Comparison of ENCODE assay signal across 8 cellular contexts in genomic region chr11:6443269-6444003, GRCh38. TPM values are rescaled to one million over a fixed set of nuclear protein-coding genes. Genes with fewer than 3 reads are reported as not detected.
DNase-seq lines count a peak whose midpoint lies in the region; ATAC-seq lines count a peak whose summit lies in the region.

No MANE protein-coding gene starts in this region.

- DNase-seq in SIG-M5 treated with dmso at 0.1 percent for 504 hours (lab: John Stamatoyannopoulos, UW; ENCODE audit: unreplicated experiment) (peak; percentile 32), SIG-M5 (lab: John Stamatoyannopoulos, UW) (no peak), NCI-H748 (lab: John Stamatoyannopoulos, UW; ENCODE audit: unreplicated experiment) (peak; percentile 50), epidermal melanocyte (ENCODE audit: insufficient read length, low spot score) (peak; percentile 77)
- peak; percentile 69 for DNase-seq in activated CD8-positive, alpha-beta T cell treated with anti-CD3 and anti-CD28 coated beads, Interleukin-2, amount 10 ng/mL, durations not matched to agents 7 days and 5 days
- peak; percentile 28 to 67 (median 53) for DNase-seq in naive thymus-derived CD4-positive, alpha-beta T cell
- peak; percentile 39 for DNase-seq in stimulated activated naive CD4-positive, alpha-beta T cell treated with Interleukin-2 at 50 U/mL for 16 hours (lab: John Stamatoyannopoulos, UW)

- H3K4me3 Mint-ChIP-seq in activated CD8-positive, alpha-beta T cell treated with anti-CD3 and anti-CD28 coated beads, Interleukin-2, amount 10 ng/mL, durations not matched to agents 7 days and 5 days, result no peak overlapping the region
- H3K4me3 Mint-ChIP-seq in naive thymus-derived CD4-positive, alpha-beta T cell, result no peak overlapping the region

- peak; percentile 51 for ATAC-seq in HG02840 (IDR thresholded peaks at IDR 0.05; ENCODE audit: low FRiP score, unreplicated experiment)
- ATAC-seq in activated CD8-positive, alpha-beta T cell treated with anti-CD3 and anti-CD28 coated beads, Interleukin-2, amount 10 ng/mL, durations not matched to agents 7 days and 5 days, result peak; percentile 89
- ATAC-seq in naive thymus-derived CD4-positive, alpha-beta T cell, result peak; percentile 87

- H3K36me3 Mint-ChIP-seq in activated CD8-positive, alpha-beta T cell treated with anti-CD3 and anti-CD28 coated beads, Interleukin-2, amount 10 ng/mL, durations not matched to agents 7 days and 5 days (ENCODE audit: low read depth), result no peaks in the 10 kb centered on the region
- H3K36me3 Mint-ChIP-seq in naive thymus-derived CD4-positive, alpha-beta T cell, result no peaks in the 10 kb centered on the region

- CTCF ChIA-PET in activated CD8-positive, alpha-beta T cell treated with anti-CD3 and anti-CD28 coated beads, Interleukin-2, amount 10 ng/mL, durations not matched to agents 7 days and 5 days (lab: Charles Lee), result interaction anchor here (0.6 to 14.8 kb wide), 50 partner anchors 8 to 299 kb away, joined by 3 to 657 read pairs (median 6); partner anchors contain the start of genes APBB1, ARFIP2, SMPD1 and TIMM10B
- CTCF ChIA-PET in naive thymus-derived CD4-positive, alpha-beta T cell (lab: Charles Lee), result interaction anchor here (0.6 to 13.9 kb wide), 21 partner anchors 9 to 339 kb away, joined by 3 to 573 read pairs (median 6); partner anchors contain the start of genes APBB1 and SMPD1

- intact Hi-C loops in naive thymus-derived CD4-positive, alpha-beta T cell (cut with micrococcal nuclease), result loop anchor here (1.0 to 5.0 kb wide), 10 partner anchors 24 to 191 kb away; partner anchors contain the start of genes SMPD1 (in 2 of the 2), APBB1 (in 1 of the 2), ARFIP2 (in 1 of the 2) and TIMM10B (in 1 of the 2)

- no peak overlapping the region for H3K4me3 ChIP-seq in naive thymus-derived CD4-positive, alpha-beta T cell (ENCODE audit: low read length)

- POLR2A ChIA-PET in activated CD8-positive, alpha-beta T cell treated with anti-CD3 and anti-CD28 coated beads, Interleukin-2, amount 10 ng/mL, durations not matched to agents 7 days and 5 days (lab: Charles Lee), result interaction anchor here (0.8 to 2.2 kb wide), 2 partner anchors 62 to 65 kb away, joined by 4 to 12 read pairs; no protein-coding TSS in a partner anchor
- POLR2A ChIA-PET in naive thymus-derived CD4-positive, alpha-beta T cell (lab: Charles Lee), result interaction anchor here (0.6 to 6.1 kb wide), 10 partner anchors 23 to 65 kb away, joined by 3 to 73 read pairs (median 4); partner anchors contain the start of genes APBB1 and SMPD1

- H3K27ac ChIP-seq in naive thymus-derived CD4-positive, alpha-beta T cell (ENCODE audit: low read depth, low read length), result no peak overlapping the region

- H3K27me3 ChIP-seq in naive thymus-derived CD4-positive, alpha-beta T cell (ENCODE audit: control insufficient read depth in 2 of 2, insufficient read depth in 2 of 2, low read length in 2 of 2), result no peaks in the 10 kb centered on the region

- H3K4me1 ChIP-seq in naive thymus-derived CD4-positive, alpha-beta T cell (ENCODE audit: control insufficient read depth in 2 of 2, insufficient read depth in 2 of 2, low read length in 2 of 2), result peaks cover 12 to 19% of the 10 kb centered on the region in 2 donors

- H3K27me3 Mint-ChIP-seq in activated CD8-positive, alpha-beta T cell treated with anti-CD3 and anti-CD28 coated beads, Interleukin-2, amount 10 ng/mL, durations not matched to agents 7 days and 5 days (ENCODE audit: low read depth), result peaks cover 12% of the 10 kb centered on the region
- H3K27me3 Mint-ChIP-seq in naive thymus-derived CD4-positive, alpha-beta T cell, result peaks cover 0 to 12% (median 0%) of the 10 kb centered on the region in 5 donors

- no peaks in the 10 kb centered on the region for H3K9me3 ChIP-seq in naive thymus-derived CD4-positive, alpha-beta T cell (ENCODE audit: control insufficient read depth in 2 of 3, low read length in 3 of 3)

- H3K9me3 Mint-ChIP-seq in activated CD8-positive, alpha-beta T cell treated with anti-CD3 and anti-CD28 coated beads, Interleukin-2, amount 10 ng/mL, durations not matched to agents 7 days and 5 days (ENCODE audit: insufficient read depth), result no peaks in the 10 kb centered on the region
- no peaks in the 10 kb centered on the region for H3K9me3 Mint-ChIP-seq in naive thymus-derived CD4-positive, alpha-beta T cell

- no peak overlapping the region for H3K27ac Mint-ChIP-seq in activated CD8-positive, alpha-beta T cell treated with anti-CD3 and anti-CD28 coated beads, Interleukin-2, amount 10 ng/mL, durations not matched to agents 7 days and 5 days
- no peak overlapping the region for H3K27ac Mint-ChIP-seq in naive thymus-derived CD4-positive, alpha-beta T cell

- no peaks in the 10 kb centered on the region for H3K36me3 ChIP-seq in naive thymus-derived CD4-positive, alpha-beta T cell (ENCODE audit: control insufficient read depth in 2 of 3, insufficient read depth in 3 of 3, low read length in 3 of 3)

- no peaks in the 10 kb centered on the region for H3K4me1 Mint-ChIP-seq in activated CD8-positive, alpha-beta T cell treated with anti-CD3 and anti-CD28 coated beads, Interleukin-2, amount 10 ng/mL, durations not matched to agents 7 days and 5 days (ENCODE audit: low read depth)
- H3K4me1 Mint-ChIP-seq in naive thymus-derived CD4-positive, alpha-beta T cell, result peaks cover 0 to 5% (median 0%) of the 10 kb centered on the region in 7 donors

RNA-seq across cellular contexts. Expression of gene HPX, which starts 2.6 kb away (rescaled TPM):
- total RNA-seq in activated CD8-positive, alpha-beta T cell treated with anti-CD3 and anti-CD28 coated beads, Interleukin-2, amount 10 ng/mL, durations not matched to agents 7 days and 5 days, result not detected
- total RNA-seq in naive thymus-derived CD4-positive, alpha-beta T cell, result 1 to 10 TPM in 4 of 5 experiments, under 1 TPM in 1; 0.56 to 7.0 (median 1.7) TPM
- not detected for polyA plus RNA-seq in naive thymus-derived CD4-positive, alpha-beta T cell

RNA-seq across cellular contexts. Expression of gene APBB1, which starts 24.5 kb away (rescaled TPM):
- 10 to 100 TPM; 51.7 to 52.4 TPM for total RNA-seq in activated CD8-positive, alpha-beta T cell treated with anti-CD3 and anti-CD28 coated beads, Interleukin-2, amount 10 ng/mL, durations not matched to agents 7 days and 5 days
- total RNA-seq in naive thymus-derived CD4-positive, alpha-beta T cell, result 100 to 1,000 TPM in 3 of 5 experiments, 10 to 100 TPM in 2; 46.9 to 188 (median 154) TPM
- 100 to 1,000 TPM; 173 to 293 TPM for polyA plus RNA-seq in naive thymus-derived CD4-positive, alpha-beta T cell

RNA-seq across cellular contexts. Expression of gene TRIM3, which starts 30.3 kb away (rescaled TPM):
- total RNA-seq in activated CD8-positive, alpha-beta T cell treated with anti-CD3 and anti-CD28 coated beads, Interleukin-2, amount 10 ng/mL, durations not matched to agents 7 days and 5 days, result 1 to 10 TPM; 5.7 to 7.5 TPM
- 10 to 100 TPM in 4 of 5 experiments, 1 to 10 TPM in 1; 8.1 to 20.7 (median 17.2) TPM for total RNA-seq in naive thymus-derived CD4-positive, alpha-beta T cell
- polyA plus RNA-seq in naive thymus-derived CD4-positive, alpha-beta T cell, result 1 to 10 TPM; 1.6 to 4.2 TPM

RNA-seq across cellular contexts. Expression of gene ARFIP2, which starts 37.7 kb away (rescaled TPM):
- 10 to 100 TPM; 38.6 to 39.8 TPM for total RNA-seq in activated CD8-positive, alpha-beta T cell treated with anti-CD3 and anti-CD28 coated beads, Interleukin-2, amount 10 ng/mL, durations not matched to agents 7 days and 5 days
- total RNA-seq in naive thymus-derived CD4-positive, alpha-beta T cell, result 10 to 100 TPM; 48.6 to 63.4 (median 53.8) TPM
- polyA plus RNA-seq in naive thymus-derived CD4-positive, alpha-beta T cell, result 10 to 100 TPM; 35.7 to 45.7 TPM

RNA-seq across cellular contexts. Expression of gene TIMM10B, which starts 37.9 kb away (rescaled TPM):
- 10 to 100 TPM; 34.1 to 35.4 TPM for total RNA-seq in activated CD8-positive, alpha-beta T cell treated with anti-CD3 and anti-CD28 coated beads, Interleukin-2, amount 10 ng/mL, durations not matched to agents 7 days and 5 days
- 10 to 100 TPM; 39.3 to 68.4 (median 59.2) TPM for total RNA-seq in naive thymus-derived CD4-positive, alpha-beta T cell
- polyA plus RNA-seq in naive thymus-derived CD4-positive, alpha-beta T cell, result 10 to 100 TPM; 32.8 to 38.8 TPM
